18 cellular contexts compared by ENCODE assay signal in the genomic region with DNA sequence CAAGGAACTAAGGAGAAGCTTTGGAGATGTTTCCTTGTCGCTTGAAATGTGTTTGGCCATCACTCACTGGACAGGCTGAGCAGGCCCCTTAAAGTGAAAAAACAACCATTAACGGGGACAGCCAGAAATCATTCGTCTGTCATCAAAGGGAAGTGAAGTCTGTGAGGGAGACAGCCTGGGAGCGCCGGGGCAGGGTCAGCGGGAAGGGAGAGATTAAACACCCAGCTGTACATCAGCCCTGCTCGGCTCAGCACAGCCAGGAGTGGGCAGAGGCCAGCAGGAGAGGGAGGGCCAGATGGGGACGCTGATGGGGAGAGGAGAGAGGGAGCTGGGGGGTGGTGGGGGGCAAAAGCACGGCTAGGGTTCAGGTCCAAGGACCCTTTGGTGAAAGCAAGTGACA.
"Had no signal": no experiment of that assay in that cellular context is flagged by ENCODE, and none has a peak within 500 bp of the region (broad histone marks: within the 10 kb centered on the region; RNA-seq: fewer than 3 reads in every experiment).

No MANE protein-coding gene starts in this region.

- H3K27me3 ChIP-seq: foreskin keratinocyte, pancreas, uterus had no signal

- H3K27me3 Mint-ChIP-seq: naive thymus-derived CD8-positive, alpha-beta T cell had no signal

- H3K4me1 ChIP-seq: pancreas, uterus had no signal

- H3K27ac ChIP-seq: foreskin keratinocyte, pancreas, uterus had no signal

- DNase-seq: dermis blood vessel endothelial cell; endodermal cell; erythroblast; foreskin keratinocyte; immature natural killer cell; left cardiac atrium; left ventricle myocardium superior; naive thymus-derived CD8-positive, alpha-beta T cell; pancreas; right cardiac atrium; small intestine; stimulated activated CD4-positive, alpha-beta T cell treated with anti-CD3 and anti-CD28 coated beads, Interleukin-12 subunit alpha, Interleukin-12 subunit beta, amount 100 ng/mL, for 4 hours; stimulated activated naive CD4-positive, alpha-beta T cell treated with Interleukin-2 at 50 U/mL for 16 hours; trophoblast cell; uterus had no signal

- H3K36me3 Mint-ChIP-seq: immature natural killer cell had no signal

- H3K4me3 Mint-ChIP-seq: endodermal cell; immature natural killer cell; naive thymus-derived CD8-positive, alpha-beta T cell; neural crest cell had no signal

- H3K36me3 ChIP-seq: pancreas, uterus had no signal

- H3K9me3 ChIP-seq: pancreas, uterus had no signal

- H3K9me3 Mint-ChIP-seq: endodermal cell; immature natural killer cell; naive thymus-derived CD8-positive, alpha-beta T cell; neural crest cell had no signal

- H3K4me1 Mint-ChIP-seq: immature natural killer cell had no signal

- ATAC-seq: foreskin keratinocyte; left cardiac atrium; left ventricle myocardium superior; naive thymus-derived CD8-positive, alpha-beta T cell; pancreas; right cardiac atrium had no signal

- H3K27ac Mint-ChIP-seq: endodermal cell, immature natural killer cell, progenitor cell of endocrine pancreas had no signal

- H3K4me3 ChIP-seq: lung, pancreas, uterus had no signal
